Comparison of ENCODE assay signal across 9 cellular contexts in genomic region chr13:57633950-57634828, GRCh38. TPM values are rescaled to one million over a fixed set of nuclear protein-coding genes. Genes with fewer than 3 reads are reported as not detected.
DNase-seq lines count a peak whose midpoint lies in the region; ATAC-seq, FAIRE-seq and TF ChIP-seq lines count a peak whose summit lies in the region.
"Had no signal": no experiment of that assay in that cellular context is flagged by ENCODE, and none has a peak within 500 bp of the region (broad histone marks: within the 10 kb centered on the region; RNA-seq: fewer than 3 reads in every experiment).

No MANE protein-coding gene starts in this region.

- no peak for DNase-seq in D721Med (ENCODE audit: insufficient read length, low spot score)
- peak in 49 of 56 donors; percentile 7 to 77 (median 54) for DNase-seq in amygdala (lab: John Stamatoyannopoulos, UW)
- peak; percentile 11 for DNase-seq in progenitor cell of endocrine pancreas (ENCODE audit: low spot score, unreplicated experiment)
- no peak for DNase-seq in central memory CD4-positive, alpha-beta T cell
- no peak for DNase-seq in NCI-H2171 treated with DMSO at 0.1 percent for 48 hours (lab: John Stamatoyannopoulos, UW)
- no peak for DNase-seq in SW480 (ENCODE audit: low spot score)

- H3K9me3 Mint-ChIP-seq in progenitor cell of endocrine pancreas (ENCODE audit: low read depth) = no peaks in the 10 kb centered on the region

- H3K4me3 ChIP-seq in iPS-11a (ENCODE audit: low read depth, low read length) = peak overlapping the region; percentile 13
- H3K4me3 ChIP-seq: SJSA1 had no signal

- H3K27me3 Mint-ChIP-seq in progenitor cell of endocrine pancreas = peaks cover 23% of the 10 kb centered on the region

- H3K36me3 Mint-ChIP-seq in progenitor cell of endocrine pancreas (ENCODE audit: insufficient read depth) = peaks cover 6% of the 10 kb centered on the region

- TF ChIP-seq CTCF in D721Med (IDR thresholded peaks at IDR 0.05; ENCODE audit: insufficient read depth, missing control alignments) = peak; percentile 19
- TF ChIP-seq CTCF in progenitor cell of endocrine pancreas (IDR thresholded peaks at IDR 0.05; ENCODE audit: unreplicated experiment) = peak; percentile 20

- peak overlapping the region; percentile 76 for H3K4me3 Mint-ChIP-seq in progenitor cell of endocrine pancreas (ENCODE audit: low read depth)

- peak overlapping the region; percentile 16 for H3K27ac Mint-ChIP-seq in progenitor cell of endocrine pancreas

- no peak for FAIRE-seq in D721Med (lab: Jason Lieb, UNC)

- H3K4me1 Mint-ChIP-seq in progenitor cell of endocrine pancreas (ENCODE audit: low read depth) = peaks cover 23% of the 10 kb centered on the region

- ATAC-seq in HG03460 (IDR thresholded peaks at IDR 0.05; ENCODE audit: unreplicated experiment) = no peak

RNA-seq across cellular contexts. Expression of gene PCDH17, which starts 2.6 kb away (rescaled TPM):
- total RNA-seq in progenitor cell of endocrine pancreas = 17.5 and 18.9 TPM in 2 replicates
- total RNA-seq: SJSA1 had no signal

Comparison
In these comparisons a context has a peak if more than half of its experiments do, and no peak if none do; other contexts are left out.
1. DNase-seq: peak in amygdala (49 of 56) and progenitor cell of endocrine pancreas (single experiment); none in D721Med (single experiment), central memory CD4-positive, alpha-beta T cell (single experiment), NCI-H2171 treated with DMSO at 0.1 percent for 48 hours (single experiment) and SW480 (single experiment).